Comparison of ENCODE assay signal across 1 cellular context in genomic region chr6:26388014-26388413, GRCh38.
TF ChIP-seq lines count a peak whose summit lies in the region.

No MANE protein-coding gene starts in this region.

TF ChIP-seq in HepG2, 621 proteins besides CTCF, POLR2A, EP300 and RAD21 (continued from another document):
- TF ChIP-seq FOXO1 (CRISPR knock-in tag; IDR thresholded peaks at IDR 0.05) (peak; percentile 82), ZNF782 (CRISPR knock-in tag; IDR thresholded peaks at IDR 0.05; ENCODE audit: borderline replicate concordance) (0 out of 2 replicates have a peak, but pooled peaks have one; percentile 58), MAFK (conservative IDR thresholded peaks at IDR 0.05 in 1 of 2, IDR thresholded peaks at IDR 0.05 in 1 of 2; ENCODE audit: low read length in 2 of 2) (no peak), ZNF30 (CRISPR knock-in tag; IDR thresholded peaks at IDR 0.05) (no peak), NFIB (CRISPR knock-in tag; IDR thresholded peaks at IDR 0.05; ENCODE audit: borderline replicate concordance) (no peak), NR2F6 (IDR thresholded peaks at IDR 0.05) (no peak), NR2F6 (CRISPR knock-in tag; IDR thresholded peaks at IDR 0.05) (peak; percentile 30; the same call in 1 of the 2 replicates), SAP130 (CRISPR knock-in tag; IDR thresholded peaks at IDR 0.05; ENCODE audit: low read depth) (peak; percentile 83), ZNF501 (CRISPR knock-in tag; IDR thresholded peaks at IDR 0.05) (no peak), RXRA (CRISPR knock-in tag; IDR thresholded peaks at IDR 0.05) (0 out of 2 replicates have a peak, but pooled peaks have one; percentile 26), ZNF609 (CRISPR knock-in tag; IDR thresholded peaks at IDR 0.05; ENCODE audit: borderline replicate concordance) (no peak), KDM1A (CRISPR knock-in tag; IDR thresholded peaks at IDR 0.05) (peak; percentile 55; the same call in 1 of the 2 replicates), XRCC5 (optimal IDR thresholded peaks at IDR 0.05; ENCODE audit: low read length) (peak; percentile 24), FOXA3 (CRISPR knock-in tag; IDR thresholded peaks at IDR 0.05) (peak; percentile 93), TGIF2 (CRISPR knock-in tag; IDR thresholded peaks at IDR 0.05) (peak; percentile 88; the same call in 1 of the 2 replicates), ZNF205 (CRISPR knock-in tag; IDR thresholded peaks at IDR 0.05) (peak; percentile 98), RBFOX2 (IDR thresholded peaks at IDR 0.05; ENCODE audit: low read depth, low read length) (no peak), RFXANK (CRISPR knock-in tag; IDR thresholded peaks at IDR 0.05) (peak; percentile 53; the same call in 1 of the 2 replicates), ZNF549 (CRISPR knock-in tag; IDR thresholded peaks at IDR 0.05) (no peak), SOX5 (CRISPR knock-in tag; IDR thresholded peaks at IDR 0.05; ENCODE audit: borderline replicate concordance) (peak; percentile 26; the same call in 1 of the 2 replicates)
TF ChIP-seq in HepG2: peak in this region for 52.
